17 cellular contexts compared by ENCODE assay signal in the genomic region with DNA sequence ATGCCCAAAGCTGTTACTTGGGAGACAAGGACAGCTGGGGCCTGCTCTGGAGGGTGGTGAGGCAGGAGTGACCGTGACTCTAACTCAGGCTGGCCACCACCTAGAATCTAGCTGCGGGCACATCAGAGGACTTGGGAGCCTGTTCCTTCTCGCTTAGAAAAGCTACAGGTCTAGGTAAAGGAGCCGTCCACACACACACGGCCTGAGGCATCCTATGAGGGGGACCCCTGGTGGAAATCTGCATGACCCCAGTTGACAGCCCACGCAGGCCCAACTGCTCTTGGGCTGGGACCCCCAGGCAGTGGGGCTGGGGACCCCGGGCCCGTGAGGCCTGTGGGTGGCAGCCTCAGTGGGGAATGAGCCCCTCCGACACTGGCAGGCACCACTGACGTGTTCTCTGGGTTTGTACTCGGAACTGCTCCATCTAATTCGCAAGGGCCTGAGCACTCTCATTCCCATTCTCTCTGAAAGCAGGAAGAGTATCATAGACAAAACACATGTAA.
"Had no signal": no experiment of that assay in that cellular context is flagged by ENCODE, and none has a peak within 500 bp of the region (broad histone marks: within the 10 kb centered on the region; RNA-seq: fewer than 3 reads in every experiment).

No MANE protein-coding gene starts in this region.

- H3K27ac ChIP-seq: colonic mucosa, esophagus squamous epithelium, gastroesophageal sphincter, hepatocyte, left lung, upper lobe of left lung, vagina had no signal

- H3K4me1 ChIP-seq: colonic mucosa, esophagus squamous epithelium, left lung, upper lobe of left lung, vagina had no signal

- H3K4me2 ChIP-seq: hepatocyte, smooth muscle cell had no signal

- H3K79me2 ChIP-seq: hepatocyte had no signal

- ATAC-seq: gastroesophageal sphincter; left lung; naive thymus-derived CD4-positive, alpha-beta T cell had no signal

- H3K27me3 ChIP-seq: colonic mucosa, esophagus squamous epithelium, gastroesophageal sphincter, hepatocyte, left lung, upper lobe of left lung, vagina had no signal

- DNase-seq: cerebellar nuclear complex; colonic mucosa; dermis blood vessel endothelial cell; esophagus squamous epithelium; foreskin fibroblast; kidney glomerular epithelial cell; mammary epithelial cell; naive thymus-derived CD4-positive, alpha-beta T cell; nephron progenitor cell; stimulated activated CD4-positive, alpha-beta T cell treated with anti-CD3 and anti-CD28 coated beads, Interleukin-2, amount 100 ng/mL, for 48 hours; stimulated activated naive CD4-positive, alpha-beta T cell treated with Interleukin-2 at 50 U/mL for 16 hours; upper lobe of left lung had no signal

- H3K4me3 ChIP-seq: colonic mucosa, esophagus squamous epithelium, gastroesophageal sphincter, hepatocyte, left lung, smooth muscle cell, upper lobe of left lung, vagina had no signal

- H3K27me3 Mint-ChIP-seq: naive thymus-derived CD4-positive, alpha-beta T cell had no signal

- H3K9me3 ChIP-seq: colonic mucosa, esophagus squamous epithelium, gastroesophageal sphincter, upper lobe of left lung, vagina had no signal

- H3K36me3 ChIP-seq: colonic mucosa had no signal

- H3K4me1 Mint-ChIP-seq: naive thymus-derived CD4-positive, alpha-beta T cell had no signal

- H2AFZ ChIP-seq: hepatocyte had no signal

- H3K4me3 Mint-ChIP-seq: naive thymus-derived CD4-positive, alpha-beta T cell; nephron progenitor cell had no signal

- H3K27ac Mint-ChIP-seq: naive thymus-derived CD4-positive, alpha-beta T cell; nephron progenitor cell had no signal
